1 cellular context compared by ENCODE assay signal in genomic region chr1:21955058-21955457, GRCh38.
TF ChIP-seq lines count a peak whose summit lies in the region.

No MANE protein-coding gene starts in this region.

TF ChIP-seq in HepG2, 621 proteins besides CTCF, POLR2A, EP300 and RAD21:
- TF ChIP-seq ZNF263 (CRISPR knock-in tag; IDR thresholded peaks at IDR 0.05) (peak; percentile 62; the same call in 1 of the 2 replicates), HNRNPLL (IDR thresholded peaks at IDR 0.05; ENCODE audit: low read depth, low read length, poor library complexity, severe bottlenecking) (peak; percentile 34), BORCS8-MEF2B (CRISPR knock-in tag; IDR thresholded peaks at IDR 0.05) (no peak)
